ENCODE assay signal across 10 cellular contexts in genomic region chr22:46773074-46773473, GRCh38. TPM values are rescaled to one million over a fixed set of nuclear protein-coding genes. Genes with fewer than 3 reads are reported as not detected.
DNase-seq lines count a peak whose midpoint lies in the region; TF ChIP-seq lines count a peak whose summit lies in the region.
"Had no signal": no experiment of that assay in that cellular context is flagged by ENCODE, and none has a peak within 500 bp of the region (broad histone marks: within the 10 kb centered on the region; RNA-seq: fewer than 3 reads in every experiment).

No MANE protein-coding gene starts in this region.

- no peak overlapping the region for H3K4me3 Mint-ChIP-seq in activated CD4-positive, alpha-beta T cell treated with anti-CD3 and anti-CD28 coated beads, Interleukin-2, amount 10 ng/mL, durations not matched to agents 7 days and 5 days

- H3K4me3 ChIP-seq in OCI-LY1 (ENCODE audit: low read depth, low read length, poor library complexity, severe bottlenecking) (no peak overlapping the region), spleen (peak overlapping the region in 1 of 8 donors; percentile 54)
- no peak overlapping the region for H3K4me3 ChIP-seq in effector memory CD4-positive, alpha-beta T cell (ENCODE audit: insufficient read depth, low read depth, low read length, poor library complexity, severe bottlenecking)

- H3K36me3 Mint-ChIP-seq in activated CD4-positive, alpha-beta T cell treated with anti-CD3 and anti-CD28 coated beads, Interleukin-2, amount 10 ng/mL, durations not matched to agents 7 days and 5 days (ENCODE audit: low read depth): peaks cover 20% of the 10 kb centered on the region

- peak overlapping the region; percentile 18; the same call in 1 of the 2 replicates for H3K9ac ChIP-seq in OCI-LY1 (ENCODE audit: low read length)

- 38 to 87% (median 64%) methylated on average over 9 to 10 of the region's 10 CpGs for WGBS in spleen, 5 donors

- H3K9me3 ChIP-seq in OCI-LY1 (ENCODE audit: low read length): no peaks in the 10 kb centered on the region
- H3K9me3 ChIP-seq in effector memory CD4-positive, alpha-beta T cell (ENCODE audit: control insufficient read depth, low read length): no peaks in the 10 kb centered on the region
- no peaks in the 10 kb centered on the region for H3K9me3 ChIP-seq in spleen

- no peaks in the 10 kb centered on the region for H3K27me3 ChIP-seq in OCI-LY1 (ENCODE audit: insufficient read depth, low read length)
- no peaks in the 10 kb centered on the region for H3K27me3 ChIP-seq in effector memory CD4-positive, alpha-beta T cell (replicated peaks; ENCODE audit: control insufficient read depth, insufficient read depth, low read length, poor library complexity, severe bottlenecking)
- no peaks in the 10 kb centered on the region for H3K27me3 ChIP-seq in spleen (replicated peaks in 1 of 7)

- CTCF ChIA-PET in activated CD4-positive, alpha-beta T cell treated with anti-CD3 and anti-CD28 coated beads, Interleukin-2, amount 10 ng/mL, durations not matched to agents 7 days and 5 days (lab: Charles Lee): interaction anchor here (1.1 to 1.6 kb wide), 2 partner anchors 15 to 67 kb away, joined by 3 to 5 read pairs; no protein-coding TSS in a partner anchor

- peaks cover 23% of the 10 kb centered on the region for H3K79me2 ChIP-seq in OCI-LY1 (ENCODE audit: insufficient read depth, low read length)

- DNase-seq in activated CD4-positive, alpha-beta T cell treated with anti-CD3 and anti-CD28 coated beads, Interleukin-2, amount 10 ng/mL, durations not matched to agents 7 days and 5 days: no peak
- DNase-seq in activated CD4-positive, alpha-beta T cell treated with anti-CD3 and anti-CD28 coated beads for 48 hours: no peak
- no peak for DNase-seq in effector memory CD4-positive, alpha-beta T cell
- DNase-seq in spleen: peak; percentile 71
- DNase-seq in T1000 (lab: John Stamatoyannopoulos, UW): no peak
- DNase-seq in NOMO-1 treated with DMSO at 0.1 percent for 48 hours (lab: John Stamatoyannopoulos, UW; ENCODE audit: unreplicated experiment): no peak
- no peak for DNase-seq in SW480 (ENCODE audit: low spot score)
- DNase-seq: activated CD4-positive, alpha-beta T cell treated with anti-CD3 and anti-CD28 coated beads for 1 hour; NCI-H2107 had no signal

- peak overlapping the region; percentile 3; the same call in 1 of the 2 replicates for H3K4me2 ChIP-seq in OCI-LY1 (ENCODE audit: low read length)

- H2AFZ ChIP-seq in OCI-LY1 (ENCODE audit: low read length): no peak overlapping the region

- intact Hi-C loops in spleen (cut with DNase I; ENCODE audit: low total_unique reads): no loop called here

- POLR2A ChIA-PET in activated CD4-positive, alpha-beta T cell treated with anti-CD3 and anti-CD28 coated beads, Interleukin-2, amount 10 ng/mL, durations not matched to agents 7 days and 5 days (lab: Charles Lee): no interaction called here

- peak overlapping the region; percentile 97 for H3K27ac ChIP-seq in OCI-LY1 (ENCODE audit: low read depth, low read length, poor library complexity, severe bottlenecking)
- H3K27ac ChIP-seq in effector memory CD4-positive, alpha-beta T cell (ENCODE audit: insufficient read depth, low read length, poor library complexity, severe bottlenecking): peak overlapping the region; percentile 73
- peak overlapping the region; percentile 72 to 91 (median 81) for H3K27ac ChIP-seq in spleen

- H3K9me2 ChIP-seq in OCI-LY1 (ENCODE audit: low read depth, low read length): no peaks in the 10 kb centered on the region

- H3F3A ChIP-seq in OCI-LY1 (ENCODE audit: insufficient read depth, low read length): no peaks in the 10 kb centered on the region

- no peak for TF ChIP-seq POLR2A in spleen (IDR thresholded peaks at IDR 0.05)

- no peaks in the 10 kb centered on the region for H3K9me3 Mint-ChIP-seq in activated CD4-positive, alpha-beta T cell treated with anti-CD3 and anti-CD28 coated beads, Interleukin-2, amount 10 ng/mL, durations not matched to agents 7 days and 5 days

- H3K27me3 Mint-ChIP-seq in activated CD4-positive, alpha-beta T cell treated with anti-CD3 and anti-CD28 coated beads, Interleukin-2, amount 10 ng/mL, durations not matched to agents 7 days and 5 days: no peaks in the 10 kb centered on the region

- TF ChIP-seq CTCF in OCI-LY1 (IDR thresholded peaks at IDR 0.05; ENCODE audit: low read length) (no peak), spleen (IDR thresholded peaks at IDR 0.05 in 8 of 11, conservative IDR thresholded peaks at IDR 0.05 in 3 of 11) (no peak)

- peak overlapping the region; percentile 88 for H3K27ac Mint-ChIP-seq in activated CD4-positive, alpha-beta T cell treated with anti-CD3 and anti-CD28 coated beads, Interleukin-2, amount 10 ng/mL, durations not matched to agents 7 days and 5 days

- peaks cover 70% of the 10 kb centered on the region for H3K4me1 Mint-ChIP-seq in activated CD4-positive, alpha-beta T cell treated with anti-CD3 and anti-CD28 coated beads, Interleukin-2, amount 10 ng/mL, durations not matched to agents 7 days and 5 days

- H3K4me1 ChIP-seq in OCI-LY1 (ENCODE audit: insufficient read depth, low read length, severe bottlenecking): peaks cover 89% of the 10 kb centered on the region
- peaks cover 43% of the 10 kb centered on the region for H3K4me1 ChIP-seq in effector memory CD4-positive, alpha-beta T cell (ENCODE audit: control insufficient read depth, insufficient read depth, low read length, poor library complexity, severe bottlenecking)
- peaks cover 74 to 93% (median 91%) of the 10 kb centered on the region in 6 donors for H3K4me1 ChIP-seq in spleen

- H3K36me3 ChIP-seq in OCI-LY1 (ENCODE audit: insufficient read depth, low read length): no peaks in the 10 kb centered on the region
- no peaks in the 10 kb centered on the region for H3K36me3 ChIP-seq in effector memory CD4-positive, alpha-beta T cell (ENCODE audit: control insufficient read depth, insufficient read depth, low read length)
- peaks cover 0 to 27% (median 0%) of the 10 kb centered on the region in 6 donors for H3K36me3 ChIP-seq in spleen

- H4K20me1 ChIP-seq in OCI-LY1 (ENCODE audit: insufficient read depth, low read length): no peaks in the 10 kb centered on the region

RNA-seq across cellular contexts. Expression of gene TBC1D22A, which starts 10.6 kb away (rescaled TPM):
- total RNA-seq in activated CD4-positive, alpha-beta T cell treated with anti-CD3 and anti-CD28 coated beads, Interleukin-2, amount 10 ng/mL, durations not matched to agents 7 days and 5 days: 10 to 100 TPM; 34.1 to 39.2 TPM
- 10 to 100 TPM; 40.1 to 66.9 (median 54.8) TPM for total RNA-seq in spleen
- 10 to 100 TPM; 17.2 to 34.0 (median 25.9) TPM for polyA plus RNA-seq in spleen

RNA-seq across cellular contexts. Expression of gene CERK, which starts 35.0 kb away (rescaled TPM):
- total RNA-seq in activated CD4-positive, alpha-beta T cell treated with anti-CD3 and anti-CD28 coated beads, Interleukin-2, amount 10 ng/mL, durations not matched to agents 7 days and 5 days: 10 to 100 TPM; 41.8 to 47.1 TPM
- 10 to 100 TPM; 31.3 to 47.1 (median 40.6) TPM for total RNA-seq in spleen
- polyA plus RNA-seq in spleen: 10 to 100 TPM; 13.7 to 17.1 (median 14.5) TPM
